Comparison of ENCODE assay signal across 1 cellular context in genomic region chr6:30450908-30451818, GRCh38.
TF ChIP-seq lines count a peak whose summit lies in the region.

No MANE protein-coding gene starts in this region.

TF ChIP-seq in HepG2, 621 proteins besides CTCF, POLR2A, EP300 and RAD21 (continued from another document and continues in another):
- TF ChIP-seq ARID5B (CRISPR knock-in tag; IDR thresholded peaks at IDR 0.05) (peak; percentile 47; the same call in 1 of the 2 replicates), ELF1 (CRISPR knock-in tag; IDR thresholded peaks at IDR 0.05) (no peak), ZNF563 (CRISPR knock-in tag; IDR thresholded peaks at IDR 0.05) (0 out of 2 replicates have a peak, but pooled peaks have one; percentile 42), ZBTB7B (CRISPR knock-in tag; IDR thresholded peaks at IDR 0.05) (0 out of 2 replicates have a peak, but pooled peaks have one; percentile 66), HMG20B (CRISPR knock-in tag; conservative IDR thresholded peaks at IDR 0.05) (no peak), ZNF503 (CRISPR knock-in tag; IDR thresholded peaks at IDR 0.05) (no peak), HOXA7 (CRISPR knock-in tag; IDR thresholded peaks at IDR 0.05) (no peak), RFX5 (IDR thresholded peaks at IDR 0.05; ENCODE audit: low read depth, low read length) (no peak), MXD4 (CRISPR knock-in tag; IDR thresholded peaks at IDR 0.05) (no peak), ZFY (CRISPR knock-in tag; IDR thresholded peaks at IDR 0.05) (peak; percentile 49; the same call in 1 of the 2 replicates), NCOR1 (IDR thresholded peaks at IDR 0.05; ENCODE audit: borderline replicate concordance, low read length) (no peak), SRY (CRISPR knock-in tag; IDR thresholded peaks at IDR 0.05) (no peak), ZSCAN31 (CRISPR knock-in tag; IDR thresholded peaks at IDR 0.05; ENCODE audit: low read depth) (no peak), SALL1 (CRISPR knock-in tag; IDR thresholded peaks at IDR 0.05) (peak; percentile 30; the same call in 1 of the 2 replicates), U2AF2 (IDR thresholded peaks at IDR 0.05; ENCODE audit: low read depth, low read length) (no peak), ZNF672 (CRISPR knock-in tag; IDR thresholded peaks at IDR 0.05) (no peak), HNRNPUL1 (IDR thresholded peaks at IDR 0.05; ENCODE audit: low read depth, low read length) (no peak), FOXK1 (CRISPR knock-in tag; IDR thresholded peaks at IDR 0.05; ENCODE audit: borderline replicate concordance, low read depth) (no peak), CBX2 (IDR thresholded peaks at IDR 0.05; ENCODE audit: low read depth, low read length) (no peak), CBX2 (CRISPR knock-in tag; IDR thresholded peaks at IDR 0.05; ENCODE audit: low read depth) (peak; percentile 40; the same call in 1 of the 2 replicates), GMEB1 (CRISPR knock-in tag; IDR thresholded peaks at IDR 0.05; ENCODE audit: borderline replicate concordance) (no peak), TCF12 (IDR thresholded peaks at IDR 0.05) (no peak), TCF12 (CRISPR knock-in tag; IDR thresholded peaks at IDR 0.05) (no peak), HINFP (CRISPR knock-in tag; IDR thresholded peaks at IDR 0.05; ENCODE audit: low read depth) (no peak), GATAD2A (CRISPR knock-in tag; IDR thresholded peaks at IDR 0.05) (peak; percentile 63), EEA1 (CRISPR knock-in tag; IDR thresholded peaks at IDR 0.05; ENCODE audit: borderline replicate concordance) (no peak), AGO2 (optimal IDR thresholded peaks at IDR 0.05; ENCODE audit: low read depth, low read length) (no peak), SIN3A (IDR thresholded peaks at IDR 0.05; ENCODE audit: borderline replicate concordance, low read depth, low read length) (no peak), ZKSCAN1 (IDR thresholded peaks at IDR 0.05; ENCODE audit: low read length) (no peak), ZNF256 (CRISPR knock-in tag; conservative IDR thresholded peaks at IDR 0.05) (no peak), TSC22D2 (CRISPR knock-in tag; IDR thresholded peaks at IDR 0.05; ENCODE audit: borderline replicate concordance) (no peak), FOXK2 (IDR thresholded peaks at IDR 0.05) (no peak), NFE2L1 (CRISPR knock-in tag; IDR thresholded peaks at IDR 0.05; ENCODE audit: borderline replicate concordance) (no peak), ZNF709 (CRISPR knock-in tag; IDR thresholded peaks at IDR 0.05) (peak; percentile 40; the same call in 1 of the 2 replicates), ATAD3A (CRISPR knock-in tag; IDR thresholded peaks at IDR 0.05) (no peak), GABPA (IDR thresholded peaks at IDR 0.05; ENCODE audit: low read depth, low read length) (no peak), GABPA (CRISPR knock-in tag; IDR thresholded peaks at IDR 0.05; ENCODE audit: low read depth) (no peak), ZNF777 (CRISPR knock-in tag; IDR thresholded peaks at IDR 0.05) (no peak), TCF7 (IDR thresholded peaks at IDR 0.05; ENCODE audit: low read depth) (no peak)
- TF ChIP-seq, protein P1, sequence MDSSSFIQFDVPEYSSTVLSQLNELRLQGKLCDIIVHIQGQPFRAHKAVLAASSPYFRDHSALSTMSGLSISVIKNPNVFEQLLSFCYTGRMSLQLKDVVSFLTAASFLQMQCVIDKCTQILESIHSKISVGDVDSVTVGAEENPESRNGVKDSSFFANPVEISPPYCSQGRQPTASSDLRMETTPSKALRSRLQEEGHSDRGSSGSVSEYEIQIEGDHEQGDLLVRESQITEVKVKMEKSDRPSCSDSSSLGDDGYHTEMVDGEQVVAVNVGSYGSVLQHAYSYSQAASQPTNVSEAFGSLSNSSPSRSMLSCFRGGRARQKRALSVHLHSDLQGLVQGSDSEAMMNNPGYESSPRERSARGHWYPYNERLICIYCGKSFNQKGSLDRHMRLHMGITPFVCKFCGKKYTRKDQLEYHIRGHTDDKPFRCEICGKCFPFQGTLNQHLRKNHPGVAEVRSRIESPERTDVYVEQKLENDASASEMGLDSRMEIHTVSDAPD (CRISPR knock-in tag; IDR thresholded peaks at IDR 0.05): no peak
- TF ChIP-seq, protein P2, sequence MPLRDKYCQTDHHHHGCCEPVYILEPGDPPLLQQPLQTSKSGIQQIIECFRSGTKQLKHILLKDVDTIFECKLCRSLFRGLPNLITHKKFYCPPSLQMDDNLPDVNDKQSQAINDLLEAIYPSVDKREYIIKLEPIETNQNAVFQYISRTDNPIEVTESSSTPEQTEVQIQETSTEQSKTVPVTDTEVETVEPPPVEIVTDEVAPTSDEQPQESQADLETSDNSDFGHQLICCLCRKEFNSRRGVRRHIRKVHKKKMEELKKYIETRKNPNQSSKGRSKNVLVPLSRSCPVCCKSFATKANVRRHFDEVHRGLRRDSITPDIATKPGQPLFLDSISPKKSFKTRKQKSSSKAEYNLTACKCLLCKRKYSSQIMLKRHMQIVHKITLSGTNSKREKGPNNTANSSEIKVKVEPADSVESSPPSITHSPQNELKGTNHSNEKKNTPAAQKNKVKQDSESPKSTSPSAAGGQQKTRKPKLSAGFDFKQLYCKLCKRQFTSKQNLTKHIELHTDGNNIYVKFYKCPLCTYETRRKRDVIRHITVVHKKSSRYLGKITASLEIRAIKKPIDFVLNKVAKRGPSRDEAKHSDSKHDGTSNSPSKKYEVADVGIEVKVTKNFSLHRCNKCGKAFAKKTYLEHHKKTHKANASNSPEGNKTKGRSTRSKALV (CRISPR knock-in tag; IDR thresholded peaks at IDR 0.05): peak; percentile 82; the same call in 1 of the 2 replicates
- TF ChIP-seq, protein P3, sequence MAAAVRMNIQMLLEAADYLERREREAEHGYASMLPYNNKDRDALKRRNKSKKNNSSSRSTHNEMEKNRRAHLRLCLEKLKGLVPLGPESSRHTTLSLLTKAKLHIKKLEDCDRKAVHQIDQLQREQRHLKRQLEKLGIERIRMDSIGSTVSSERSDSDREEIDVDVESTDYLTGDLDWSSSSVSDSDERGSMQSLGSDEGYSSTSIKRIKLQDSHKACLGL (CRISPR knock-in tag; IDR thresholded peaks at IDR 0.05): no peak; the same call in 1 of the 2 replicates
- TF ChIP-seq, protein P4, sequence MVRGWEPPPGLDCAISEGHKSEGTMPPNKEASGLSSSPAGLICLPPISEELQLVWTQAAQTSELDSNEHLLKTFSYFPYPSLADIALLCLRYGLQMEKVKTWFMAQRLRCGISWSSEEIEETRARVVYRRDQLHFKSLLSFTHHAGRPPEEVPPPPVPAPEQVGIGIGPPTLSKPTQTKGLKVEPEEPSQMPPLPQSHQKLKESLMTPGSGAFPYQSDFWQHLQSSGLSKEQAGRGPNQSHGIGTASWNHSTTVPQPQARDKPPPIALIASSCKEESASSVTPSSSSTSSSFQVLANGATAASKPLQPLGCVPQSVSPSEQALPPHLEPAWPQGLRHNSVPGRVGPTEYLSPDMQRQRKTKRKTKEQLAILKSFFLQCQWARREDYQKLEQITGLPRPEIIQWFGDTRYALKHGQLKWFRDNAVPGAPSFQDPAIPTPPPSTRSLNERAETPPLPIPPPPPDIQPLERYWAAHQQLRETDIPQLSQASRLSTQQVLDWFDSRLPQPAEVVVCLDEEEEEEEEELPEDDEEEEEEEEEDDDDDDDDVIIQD (CRISPR knock-in tag; IDR thresholded peaks at IDR 0.05; ENCODE audit: low read depth): no peak
- TF ChIP-seq, protein P5, sequence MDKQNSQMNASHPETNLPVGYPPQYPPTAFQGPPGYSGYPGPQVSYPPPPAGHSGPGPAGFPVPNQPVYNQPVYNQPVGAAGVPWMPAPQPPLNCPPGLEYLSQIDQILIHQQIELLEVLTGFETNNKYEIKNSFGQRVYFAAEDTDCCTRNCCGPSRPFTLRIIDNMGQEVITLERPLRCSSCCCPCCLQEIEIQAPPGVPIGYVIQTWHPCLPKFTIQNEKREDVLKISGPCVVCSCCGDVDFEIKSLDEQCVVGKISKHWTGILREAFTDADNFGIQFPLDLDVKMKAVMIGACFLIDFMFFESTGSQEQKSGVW (CRISPR knock-in tag; IDR thresholded peaks at IDR 0.05; ENCODE audit: borderline replicate concordance): no peak
- TF ChIP-seq, protein P6, sequence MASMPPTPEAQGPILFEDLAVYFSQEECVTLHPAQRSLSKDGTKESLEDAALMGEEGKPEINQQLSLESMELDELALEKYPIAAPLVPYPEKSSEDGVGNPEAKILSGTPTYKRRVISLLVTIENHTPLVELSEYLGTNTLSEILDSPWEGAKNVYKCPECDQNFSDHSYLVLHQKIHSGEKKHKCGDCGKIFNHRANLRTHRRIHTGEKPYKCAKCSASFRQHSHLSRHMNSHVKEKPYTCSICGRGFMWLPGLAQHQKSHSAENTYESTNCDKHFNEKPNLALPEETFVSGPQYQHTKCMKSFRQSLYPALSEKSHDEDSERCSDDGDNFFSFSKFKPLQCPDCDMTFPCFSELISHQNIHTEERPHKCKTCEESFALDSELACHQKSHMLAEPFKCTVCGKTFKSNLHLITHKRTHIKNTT (CRISPR knock-in tag; IDR thresholded peaks at IDR 0.05): no peak
- TF ChIP-seq, protein P7, sequence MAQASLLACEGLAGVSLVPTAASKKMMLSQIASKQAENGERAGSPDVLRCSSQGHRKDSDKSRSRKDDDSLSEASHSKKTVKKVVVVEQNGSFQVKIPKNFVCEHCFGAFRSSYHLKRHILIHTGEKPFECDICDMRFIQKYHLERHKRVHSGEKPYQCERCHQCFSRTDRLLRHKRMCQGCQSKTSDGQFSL (CRISPR knock-in tag; IDR thresholded peaks at IDR 0.05): no peak
- TF ChIP-seq, protein P8, sequence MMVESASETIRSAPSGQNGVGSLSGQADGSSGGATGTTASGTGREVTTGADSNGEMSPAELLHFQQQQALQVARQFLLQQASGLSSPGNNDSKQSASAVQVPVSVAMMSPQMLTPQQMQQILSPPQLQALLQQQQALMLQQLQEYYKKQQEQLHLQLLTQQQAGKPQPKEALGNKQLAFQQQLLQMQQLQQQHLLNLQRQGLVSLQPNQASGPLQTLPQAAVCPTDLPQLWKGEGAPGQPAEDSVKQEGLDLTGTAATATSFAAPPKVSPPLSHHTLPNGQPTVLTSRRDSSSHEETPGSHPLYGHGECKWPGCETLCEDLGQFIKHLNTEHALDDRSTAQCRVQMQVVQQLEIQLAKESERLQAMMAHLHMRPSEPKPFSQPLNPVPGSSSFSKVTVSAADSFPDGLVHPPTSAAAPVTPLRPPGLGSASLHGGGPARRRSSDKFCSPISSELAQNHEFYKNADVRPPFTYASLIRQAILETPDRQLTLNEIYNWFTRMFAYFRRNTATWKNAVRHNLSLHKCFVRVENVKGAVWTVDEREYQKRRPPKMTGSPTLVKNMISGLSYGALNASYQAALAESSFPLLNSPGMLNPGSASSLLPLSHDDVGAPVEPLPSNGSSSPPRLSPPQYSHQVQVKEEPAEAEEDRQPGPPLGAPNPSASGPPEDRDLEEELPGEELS (CRISPR knock-in tag; IDR thresholded peaks at IDR 0.05): no peak
